3 cellular contexts compared by ENCODE assay signal in the genomic region with DNA sequence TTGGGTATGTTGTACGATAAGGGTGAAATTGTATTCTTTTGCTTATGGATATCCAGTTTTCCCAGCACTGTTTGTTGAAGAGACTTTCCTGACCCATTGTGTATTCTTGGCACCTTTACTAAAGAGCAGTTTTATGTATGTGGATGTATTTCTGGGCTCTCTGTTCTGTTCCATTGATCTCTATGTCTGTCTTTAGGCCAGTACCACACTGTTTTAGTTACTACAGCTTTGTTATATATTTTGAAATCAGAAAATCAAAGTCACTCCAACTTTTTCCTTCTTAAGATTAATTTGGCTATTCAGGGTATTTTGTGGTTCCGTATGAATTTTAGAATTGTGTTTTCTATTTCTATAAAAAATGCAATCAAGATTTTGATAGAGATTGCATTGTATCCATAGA.
TF ChIP-seq lines count a peak whose summit lies in the region.

No MANE protein-coding gene starts in this region.

TF ChIP-seq in HCT116, 20 proteins besides CTCF, POLR2A, EP300 and RAD21:
- no peak for TF ChIP-seq SRF (IDR thresholded peaks at IDR 0.05; ENCODE audit: low read depth)
- TF ChIP-seq, protein P1, sequence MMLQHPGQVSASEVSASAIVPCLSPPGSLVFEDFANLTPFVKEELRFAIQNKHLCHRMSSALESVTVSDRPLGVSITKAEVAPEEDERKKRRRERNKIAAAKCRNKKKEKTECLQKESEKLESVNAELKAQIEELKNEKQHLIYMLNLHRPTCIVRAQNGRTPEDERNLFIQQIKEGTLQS (IDR thresholded peaks at IDR 0.05) = no peak
- 0 out of 2 replicates have a peak, but pooled peaks have one; percentile 33 for TF ChIP-seq CBX3 (IDR thresholded peaks at IDR 0.05; ENCODE audit: low read depth)
- no peak for TF ChIP-seq EZH2 (IDR thresholded peaks at IDR 0.05)
- no peak for TF ChIP-seq TCF7L2 (IDR thresholded peaks at IDR 0.05; ENCODE audit: borderline replicate concordance, extremely low read depth, insufficient read depth, insufficient read length)
- no peak for TF ChIP-seq JUND (IDR thresholded peaks at IDR 0.05)

TF ChIP-seq in HEK293, 187 proteins besides CTCF, POLR2A, EP300 and RAD21:
- TF ChIP-seq, protein P2, sequence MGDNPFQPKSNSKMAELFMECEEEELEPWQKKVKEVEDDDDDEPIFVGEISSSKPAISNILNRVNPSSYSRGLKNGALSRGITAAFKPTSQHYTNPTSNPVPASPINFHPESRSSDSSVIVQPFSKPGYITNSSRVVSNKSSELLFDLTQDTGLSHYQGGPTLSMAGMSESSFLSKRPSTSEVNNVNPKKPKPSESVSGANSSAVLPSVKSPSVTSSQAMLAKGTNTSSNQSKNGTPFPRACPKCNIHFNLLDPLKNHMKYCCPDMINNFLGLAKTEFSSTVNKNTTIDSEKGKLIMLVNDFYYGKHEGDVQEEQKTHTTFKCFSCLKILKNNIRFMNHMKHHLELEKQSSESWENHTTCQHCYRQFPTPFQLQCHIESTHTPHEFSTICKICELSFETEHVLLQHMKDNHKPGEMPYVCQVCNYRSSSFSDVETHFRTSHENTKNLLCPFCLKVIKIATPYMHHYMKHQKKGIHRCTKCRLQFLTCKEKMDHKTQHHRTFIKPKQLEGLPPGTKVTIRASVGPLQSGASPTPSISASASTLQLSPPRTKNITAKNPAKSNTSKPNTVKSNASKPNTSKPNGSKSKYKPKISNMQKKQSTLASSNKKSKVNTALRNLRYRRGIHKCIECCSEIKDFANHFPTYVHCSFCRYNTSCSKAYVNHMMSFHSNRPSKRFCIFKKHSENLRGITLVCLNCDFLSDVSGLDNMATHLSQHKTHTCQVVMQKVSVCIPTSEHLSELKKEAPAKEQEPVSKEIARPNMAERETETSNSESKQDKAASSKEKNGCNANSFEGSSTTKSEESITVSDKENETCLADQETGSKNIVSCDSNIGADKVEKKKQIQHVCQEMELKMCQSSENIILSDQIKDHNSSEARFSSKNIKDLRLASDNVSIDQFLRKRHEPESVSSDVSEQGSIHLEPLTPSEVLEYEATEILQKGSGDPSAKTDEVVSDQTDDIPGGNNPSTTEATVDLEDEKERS (tag by site-specific recombination; IDR thresholded peaks at IDR 0.05) = peak; percentile 80
- no peak for TF ChIP-seq KLF16 (tag by site-specific recombination; IDR thresholded peaks at IDR 0.05)
- TF ChIP-seq ZNF580 (tag by site-specific recombination; IDR thresholded peaks at IDR 0.05) = 0 out of 2 replicates have a peak, but pooled peaks have one; percentile 18

TF ChIP-seq in K562, 482 proteins besides CTCF, POLR2A, EP300 and RAD21:
- TF ChIP-seq RBM25 (IDR thresholded peaks at IDR 0.05; ENCODE audit: low read depth, low read length, severe bottlenecking) = peak; percentile 85
- no peak for TF ChIP-seq ELK3 (CRISPR knock-in tag; IDR thresholded peaks at IDR 0.05)
- no peak for TF ChIP-seq C11orf30 (IDR thresholded peaks at IDR 0.05; ENCODE audit: low read depth)
- TF ChIP-seq, protein P3, sequence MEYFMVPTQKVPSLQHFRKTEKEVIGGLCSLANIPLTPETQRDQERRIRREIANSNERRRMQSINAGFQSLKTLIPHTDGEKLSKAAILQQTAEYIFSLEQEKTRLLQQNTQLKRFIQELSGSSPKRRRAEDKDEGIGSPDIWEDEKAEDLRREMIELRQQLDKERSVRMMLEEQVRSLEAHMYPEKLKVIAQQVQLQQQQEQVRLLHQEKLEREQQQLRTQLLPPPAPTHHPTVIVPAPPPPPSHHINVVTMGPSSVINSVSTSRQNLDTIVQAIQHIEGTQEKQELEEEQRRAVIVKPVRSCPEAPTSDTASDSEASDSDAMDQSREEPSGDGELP (CRISPR knock-in tag; IDR thresholded peaks at IDR 0.05; ENCODE audit: borderline replicate concordance) = no peak
